In genomic region chr1:77976433-77977076, GRCh38 we compare ENCODE assay signal across 10 cellular contexts. TPM values are rescaled to one million over a fixed set of nuclear protein-coding genes. Genes with fewer than 3 reads are reported as not detected.
DNase-seq lines count a peak whose midpoint lies in the region; ATAC-seq, FAIRE-seq and TF ChIP-seq lines count a peak whose summit lies in the region.
"Had no signal": no experiment of that assay in that cellular context is flagged by ENCODE, and none has a peak within 500 bp of the region (broad histone marks: within the 10 kb centered on the region; RNA-seq: fewer than 3 reads in every experiment).

No MANE protein-coding gene starts in this region.

- H3K4me3 ChIP-seq in kidney (ENCODE audit: low read length in 2 of 2): peak overlapping the region; percentile 87 to 96

- H3K9me3 ChIP-seq in kidney (ENCODE audit: control insufficient read depth in 1 of 2, low read length in 2 of 2): no peaks in the 10 kb centered on the region

- no peak for ATAC-seq in HG03095 (IDR thresholded peaks at IDR 0.05; ENCODE audit: unreplicated experiment)

- no peak overlapping the region for H3K4me3 Mint-ChIP-seq in activated naive CD4-positive, alpha-beta T cell treated with anti-CD3 and anti-CD28 coated beads, Interleukin-2, amount 50 U/mL, for 24 hours
- H3K4me3 Mint-ChIP-seq in activated T-helper 1 cell treated with anti-CD3 and anti-CD28 coated beads, Interleukin-12 subunit alpha, Interleukin-12 subunit beta, Interleukin-2, Interleukin-4 antibody, amounts not matched to agents 30 ng/mL and 10 ng/mL and 1 ng/mL, durations not matched to agents 14 hours and 24 hours and 36 hours: no peak overlapping the region
- H3K4me3 Mint-ChIP-seq in type B pancreatic cell: peak overlapping the region; percentile 85

- H3K27ac ChIP-seq in kidney (ENCODE audit: low read depth in 2 of 2, low read length in 2 of 2): no peak overlapping the region

- H3K9me3 Mint-ChIP-seq in activated naive CD4-positive, alpha-beta T cell treated with anti-CD3 and anti-CD28 coated beads, Interleukin-2, amount 50 U/mL, for 24 hours: no peaks in the 10 kb centered on the region
- no peaks in the 10 kb centered on the region for H3K9me3 Mint-ChIP-seq in activated T-helper 1 cell treated with anti-CD3 and anti-CD28 coated beads, Interleukin-12 subunit alpha, Interleukin-12 subunit beta, Interleukin-2, Interleukin-4 antibody, amounts not matched to agents 30 ng/mL and 10 ng/mL and 1 ng/mL, durations not matched to agents 14 hours and 24 hours and 36 hours
- H3K9me3 Mint-ChIP-seq in type B pancreatic cell: no peaks in the 10 kb centered on the region

- no peaks in the 10 kb centered on the region for H3K27me3 Mint-ChIP-seq in activated naive CD4-positive, alpha-beta T cell treated with anti-CD3 and anti-CD28 coated beads, Interleukin-2, amount 50 U/mL, for 24 hours
- no peaks in the 10 kb centered on the region for H3K27me3 Mint-ChIP-seq in activated T-helper 1 cell treated with anti-CD3 and anti-CD28 coated beads, Interleukin-12 subunit alpha, Interleukin-12 subunit beta, Interleukin-2, Interleukin-4 antibody, amounts not matched to agents 30 ng/mL and 10 ng/mL and 1 ng/mL, durations not matched to agents 14 hours and 24 hours and 36 hours (ENCODE audit: insufficient read depth)
- no peaks in the 10 kb centered on the region for H3K27me3 Mint-ChIP-seq in type B pancreatic cell

- intact Hi-C loops in activated T-helper 1 cell treated with anti-CD3 and anti-CD28 coated beads, Interleukin-12 subunit alpha, Interleukin-12 subunit beta, Interleukin-2, Interleukin-4 antibody, amounts not matched to agents 30 ng/mL and 10 ng/mL and 1 ng/mL, durations not matched to agents 14 hours and 24 hours and 36 hours (cut with micrococcal nuclease): loop anchor here (5.0 to 10.0 kb wide), 2 partner anchors 646 to 1712 kb away; partner anchors contain the start of gene IFI44L
- intact Hi-C loops in kidney (cut with DNase I): no loop called here

- H3K4me1 Mint-ChIP-seq in activated naive CD4-positive, alpha-beta T cell treated with anti-CD3 and anti-CD28 coated beads, Interleukin-2, amount 50 U/mL, for 24 hours: peaks cover 52% of the 10 kb centered on the region
- peaks cover 49% of the 10 kb centered on the region for H3K4me1 Mint-ChIP-seq in activated T-helper 1 cell treated with anti-CD3 and anti-CD28 coated beads, Interleukin-12 subunit alpha, Interleukin-12 subunit beta, Interleukin-2, Interleukin-4 antibody, amounts not matched to agents 30 ng/mL and 10 ng/mL and 1 ng/mL, durations not matched to agents 14 hours and 24 hours and 36 hours (ENCODE audit: low read depth)
- peaks cover 32% of the 10 kb centered on the region for H3K4me1 Mint-ChIP-seq in type B pancreatic cell (ENCODE audit: unreplicated experiment)

- H3K36me3 Mint-ChIP-seq in activated naive CD4-positive, alpha-beta T cell treated with anti-CD3 and anti-CD28 coated beads, Interleukin-2, amount 50 U/mL, for 24 hours: peaks cover 22% of the 10 kb centered on the region
- H3K36me3 Mint-ChIP-seq in activated T-helper 1 cell treated with anti-CD3 and anti-CD28 coated beads, Interleukin-12 subunit alpha, Interleukin-12 subunit beta, Interleukin-2, Interleukin-4 antibody, amounts not matched to agents 30 ng/mL and 10 ng/mL and 1 ng/mL, durations not matched to agents 14 hours and 24 hours and 36 hours (ENCODE audit: low read depth): peaks cover 30% of the 10 kb centered on the region
- H3K36me3 Mint-ChIP-seq in type B pancreatic cell: peaks cover 28% of the 10 kb centered on the region

- H3K9ac ChIP-seq in kidney (ENCODE audit: low read length in 2 of 2): no peak overlapping the region

- peaks cover 0 to 15% of the 10 kb centered on the region in 2 donors for H3K4me1 ChIP-seq in kidney (ENCODE audit: control insufficient read depth in 1 of 2, insufficient read depth in 1 of 2, low read depth in 1 of 2, low read length in 2 of 2)

- peak overlapping the region; percentile 92 for H3K27ac Mint-ChIP-seq in activated naive CD4-positive, alpha-beta T cell treated with anti-CD3 and anti-CD28 coated beads, Interleukin-2, amount 50 U/mL, for 24 hours
- peak overlapping the region; percentile 89 for H3K27ac Mint-ChIP-seq in activated T-helper 1 cell treated with anti-CD3 and anti-CD28 coated beads, Interleukin-12 subunit alpha, Interleukin-12 subunit beta, Interleukin-2, Interleukin-4 antibody, amounts not matched to agents 30 ng/mL and 10 ng/mL and 1 ng/mL, durations not matched to agents 14 hours and 24 hours and 36 hours
- H3K27ac Mint-ChIP-seq in type B pancreatic cell: peak overlapping the region; percentile 79

- H3K36me3 ChIP-seq in kidney (ENCODE audit: control insufficient read depth in 1 of 2, insufficient read depth in 2 of 2, low read length in 2 of 2): no peaks in the 10 kb centered on the region

- no peak for TF ChIP-seq CTCF in kidney (IDR thresholded peaks at IDR 0.05; ENCODE audit: borderline replicate concordance, extremely low read depth, insufficient read depth)
- no peak for TF ChIP-seq CTCF in type B pancreatic cell (conservative IDR thresholded peaks at IDR 0.05)

- no peak for DNase-seq in activated naive CD4-positive, alpha-beta T cell treated with Interleukin-2 at 50 U/mL for 16 hours
- no peak for DNase-seq in activated T-helper 1 cell treated with anti-CD3 and anti-CD28 coated beads, Interleukin-12 subunit alpha, Interleukin-12 subunit beta, Interleukin-2, Interleukin-4 antibody, amounts not matched to agents 30 ng/mL and 10 ng/mL and 1 ng/mL, durations not matched to agents 14 hours and 24 hours and 36 hours (ENCODE audit: low spot score)
- DNase-seq in kidney (no peak), type B pancreatic cell (ENCODE audit: extremely low spot score, unreplicated experiment) (no peak), NCI-H2227 (lab: John Stamatoyannopoulos, UW; ENCODE audit: unreplicated experiment) (no peak), NCI-H1930 (lab: John Stamatoyannopoulos, UW) (no peak)
- DNase-seq: central memory CD4-positive, alpha-beta T cell; GDM1 had no signal

- FAIRE-seq in kidney (lab: Jason Lieb, UNC): no peak

RNA-seq across cellular contexts. Expression of gene FUBP1, which starts 2.3 kb away (rescaled TPM):
- total RNA-seq in activated T-helper 1 cell treated with anti-CD3 and anti-CD28 coated beads, Interleukin-12 subunit alpha, Interleukin-12 subunit beta, Interleukin-2, Interleukin-4 antibody, amounts not matched to agents 30 ng/mL and 10 ng/mL and 1 ng/mL, durations not matched to agents 14 hours and 24 hours and 36 hours: 268 and 278 TPM in 2 replicates
- total RNA-seq in kidney: 151 TPM
- 63.7 TPM for polyA plus RNA-seq in kidney (ENCODE audit: insufficient read depth, low read depth, low replicate concordance)
- total RNA-seq in type B pancreatic cell (ENCODE audit: low replicate concordance): 123 and 220 TPM in 2 replicates

RNA-seq across cellular contexts. Expression of gene DNAJB4, which starts 28.2 kb away (rescaled TPM):
- total RNA-seq in activated T-helper 1 cell treated with anti-CD3 and anti-CD28 coated beads, Interleukin-12 subunit alpha, Interleukin-12 subunit beta, Interleukin-2, Interleukin-4 antibody, amounts not matched to agents 30 ng/mL and 10 ng/mL and 1 ng/mL, durations not matched to agents 14 hours and 24 hours and 36 hours: 10.2 and 10.3 TPM in 2 replicates
- total RNA-seq in kidney (34.7 TPM), type B pancreatic cell (ENCODE audit: low replicate concordance) (20.9 and 27.7 TPM in 2 replicates)
- 17.0 TPM for polyA plus RNA-seq in kidney (ENCODE audit: insufficient read depth, low read depth, low replicate concordance)
